15 cellular contexts compared by ENCODE assay signal in the genomic region with DNA sequence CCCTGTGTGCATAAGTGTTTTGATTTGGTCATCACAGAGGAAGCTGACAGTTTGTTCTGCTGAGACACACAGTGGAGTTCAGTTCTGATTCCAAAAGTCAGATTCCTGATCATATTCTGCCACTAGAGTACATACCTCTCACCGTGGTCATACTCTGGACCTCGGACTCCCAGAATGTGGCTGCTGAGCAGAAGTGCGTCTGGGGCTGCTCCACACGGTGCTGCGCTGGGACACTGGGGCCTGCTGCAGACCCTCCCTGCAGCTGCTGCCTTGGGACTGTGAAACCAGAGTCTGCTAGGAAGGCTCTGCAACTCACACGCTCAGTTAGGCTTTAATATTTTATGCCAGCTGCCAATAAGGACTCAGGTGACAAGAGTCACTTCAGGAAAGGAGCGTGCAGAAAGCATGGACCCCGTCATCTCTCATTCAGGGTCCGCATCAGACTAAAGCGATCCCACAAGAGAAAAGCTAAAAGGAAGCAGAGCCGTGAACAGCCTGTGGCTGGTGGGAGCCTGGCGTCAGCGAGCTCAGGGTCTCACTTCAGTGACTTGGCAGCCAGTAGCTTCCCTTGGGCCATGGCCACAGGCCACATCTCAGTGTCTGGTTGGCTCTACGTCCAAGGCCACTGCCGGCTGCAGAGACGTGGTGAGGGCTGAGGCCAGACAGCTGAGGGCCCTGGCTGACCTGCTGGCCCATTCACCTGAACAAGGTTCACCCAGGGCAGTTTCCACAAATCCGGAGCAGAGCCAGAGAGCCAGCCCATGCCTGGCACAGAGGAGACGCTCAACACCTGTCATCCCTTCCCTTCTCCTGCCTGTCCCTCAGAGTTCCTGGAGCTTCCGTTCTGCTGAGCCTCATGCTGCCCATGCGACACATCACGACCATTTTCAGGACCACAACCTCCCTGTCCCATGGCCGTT. TPM values are rescaled to one million over a fixed set of nuclear protein-coding genes. Genes with fewer than 3 reads are reported as not detected.
DNase-seq lines count a peak whose midpoint lies in the region; ATAC-seq lines count a peak whose summit lies in the region.
"Had no signal": no experiment of that assay in that cellular context is flagged by ENCODE, and none has a peak within 500 bp of the region (broad histone marks: within the 10 kb centered on the region; RNA-seq: fewer than 3 reads in every experiment).

No MANE protein-coding gene starts in this region.

- H3K9ac ChIP-seq in Karpas-422 (ENCODE audit: low read length) = no peak overlapping the region
- H3K9ac ChIP-seq in skeletal muscle tissue (ENCODE audit: low read depth in 1 of 3, low read length in 3 of 3) = peak overlapping the region in 1 of 3 donors; percentile 9
- no peak overlapping the region for H3K9ac ChIP-seq in mesendoderm (ENCODE audit: low read length)

- H3K4me3 ChIP-seq in Karpas-422 (ENCODE audit: low read length) = no peak overlapping the region
- H3K4me3 ChIP-seq in skeletal muscle tissue (ENCODE audit: low read length in 3 of 3) = peak overlapping the region in 2 of 3 donors; percentile 29 to 41
- no peak overlapping the region for H3K4me3 ChIP-seq in mesendoderm (ENCODE audit: low read length)
- H3K4me3 ChIP-seq: MG63, tibial nerve had no signal

- H3K23ac ChIP-seq in mesendoderm (ENCODE audit: low read length) = no peak overlapping the region

- H3K79me1 ChIP-seq in mesendoderm (ENCODE audit: low read length) = no peaks in the 10 kb centered on the region

- no peak overlapping the region for H3K18ac ChIP-seq in mesendoderm (ENCODE audit: low read length)

- H3K79me2 ChIP-seq in Karpas-422 (ENCODE audit: low read length) (no peaks in the 10 kb centered on the region), mesendoderm (ENCODE audit: control insufficient read depth, insufficient read depth, low read length) (no peaks in the 10 kb centered on the region)

- H2BK120ac ChIP-seq in mesendoderm (ENCODE audit: low read depth, low read length) = no peak overlapping the region

- H3K36me3 ChIP-seq in Karpas-422 (ENCODE audit: insufficient read depth, low read length) = no peaks in the 10 kb centered on the region
- no peaks in the 10 kb centered on the region for H3K36me3 ChIP-seq in skeletal muscle tissue (ENCODE audit: control insufficient read depth in 3 of 3, insufficient read depth in 3 of 3, low read length in 3 of 3)
- H3K36me3 ChIP-seq in mesendoderm (ENCODE audit: control insufficient read depth, insufficient read depth, low read length) = no peaks in the 10 kb centered on the region
- H3K36me3 ChIP-seq: MG63, tibial nerve had no signal

- H3K9me2 ChIP-seq in Karpas-422 (replicated peaks; ENCODE audit: insufficient read depth, low read length) = no peaks in the 10 kb centered on the region

- no peak overlapping the region for H4K5ac ChIP-seq in mesendoderm (ENCODE audit: low read length)

- H4K8ac ChIP-seq in mesendoderm (ENCODE audit: low read depth, low read length) = no peak overlapping the region

- H3K27ac ChIP-seq in Karpas-422 (ENCODE audit: low read length) = no peak overlapping the region
- H3K27ac ChIP-seq in skeletal muscle tissue (ENCODE audit: low read depth, low read length) = peak overlapping the region; percentile 15
- H3K27ac ChIP-seq in mesendoderm (ENCODE audit: low read depth, low read length) = no peak overlapping the region
- H3K27ac ChIP-seq: tibial nerve had no signal

- H2AFZ ChIP-seq in Karpas-422 (ENCODE audit: low read length) = no peak overlapping the region

- H3K27me3 ChIP-seq in Karpas-422 (ENCODE audit: low read length) (no peaks in the 10 kb centered on the region), skeletal muscle tissue (ENCODE audit: control insufficient read depth in 3 of 3, insufficient read depth in 3 of 3, low read length in 3 of 3) (no peaks in the 10 kb centered on the region), mesendoderm (ENCODE audit: insufficient read depth, low read length, poor library complexity) (no peaks in the 10 kb centered on the region)
- H3K27me3 ChIP-seq: MG63, tibial nerve had no signal

- H3K56ac ChIP-seq in mesendoderm (ENCODE audit: low read length) = no peak overlapping the region

- ATAC-seq in HG03354 (IDR thresholded peaks at IDR 0.05; ENCODE audit: poor library complexity, severe bottlenecking, unreplicated experiment) = no peak
- ATAC-seq: activated T-helper 17 cell treated with anti-CD3 and anti-CD28 coated beads, Interleukin-2, amount 50 U/mL, for 72 hours had no signal

- H2AK5ac ChIP-seq in mesendoderm (ENCODE audit: low read length) = no peak overlapping the region

- H3K9me3 ChIP-seq in Karpas-422 (ENCODE audit: low read length) (no peaks in the 10 kb centered on the region), skeletal muscle tissue (ENCODE audit: control insufficient read depth in 3 of 3, low read length in 3 of 3) (no peaks in the 10 kb centered on the region)
- H3K9me3 ChIP-seq: MG63, tibial nerve had no signal

- H2BK5ac ChIP-seq in mesendoderm (ENCODE audit: low read length) = no peak overlapping the region

- H2BK15ac ChIP-seq in mesendoderm (replicated peaks; ENCODE audit: low read depth) = no peak overlapping the region

- DNase-seq in Karpas-422 = peak; percentile 36
- peak; percentile 66 for DNase-seq in astrocyte of the hippocampus (ENCODE audit: low read depth, low spot score)
- DNase-seq in kidney glomerular epithelial cell (lab: John Stamatoyannopoulos, UW) = peak; percentile 15
- DNase-seq in mesendoderm = no peak
- DNase-seq in activated naive CD4-positive, alpha-beta T cell (lab: John Stamatoyannopoulos, UW) = no peak
- DNase-seq in NCI-H345 treated with DMSO at 0.1 percent for 48 hours (lab: John Stamatoyannopoulos, UW; ENCODE audit: unreplicated experiment) = no peak
- DNase-seq: activated CD4-positive, alpha-beta memory T cell treated with anti-CD3 and anti-CD28 coated beads for 36 hours; anterior cingulate cortex; CD4-positive, CD25-positive, alpha-beta regulatory T cell; MG63; stimulated activated CD4-positive, alpha-beta T cell treated with anti-CD3 and anti-CD28 coated beads, Interleukin-1b, Interleukin-23, amount 100 ng/mL, for 48 hours had no signal

- WGBS in mesendoderm (ENCODE audit: extremely low coverage, insufficient coverage, low lambda C conversion rate) = no CpG with 5 or more reads among the region's 22 CpGs

- H4K20me1 ChIP-seq in Karpas-422 (ENCODE audit: insufficient read depth, low read depth, low read length) = no peaks in the 10 kb centered on the region

- no peak overlapping the region for H3K4ac ChIP-seq in mesendoderm (ENCODE audit: low read depth, low read length)

- H3K4me2 ChIP-seq in Karpas-422 (ENCODE audit: low read depth, low read length, poor library complexity, severe bottlenecking) = no peak overlapping the region
- no peak overlapping the region for H3K4me2 ChIP-seq in mesendoderm (ENCODE audit: low read length)

- H3K4me1 ChIP-seq in Karpas-422 (ENCODE audit: low read length) (no peaks in the 10 kb centered on the region), skeletal muscle tissue (ENCODE audit: control insufficient read depth in 3 of 3, insufficient read depth in 3 of 3, low read length in 3 of 3) (peaks cover 24 to 31% (median 29%) of the 10 kb centered on the region in 3 donors), mesendoderm (ENCODE audit: control insufficient read depth, low read depth, low read length) (peaks cover 4% of the 10 kb centered on the region)

RNA-seq across cellular contexts. Expression of gene KIFC3, which starts 24.7 kb away (rescaled TPM):
- not detected in 2 replicates for total RNA-seq in Karpas-422 (2014; rRNA removed; shearing (Covaris generic); ENCODE audit: low replicate concordance)
- 9.9 TPM for total RNA-seq in skeletal muscle tissue
- polyA plus RNA-seq in mesendoderm (2013, experiment 1 of 2) = 13.8 TPM
- polyA plus RNA-seq in mesendoderm (2013, experiment 2 of 2) = 14.1 TPM
- polyA plus RNA-seq: CD4-positive, CD25-positive, alpha-beta regulatory T cell had no signal

Comparison
In these comparisons a context has a peak if more than half of its experiments do, and no peak if none do; other contexts are left out.
1. DNase-seq: peak in Karpas-422 (single experiment), astrocyte of the hippocampus (single experiment) and kidney glomerular epithelial cell (single experiment); none in mesendoderm (single experiment), activated naive CD4-positive, alpha-beta T cell (0 of 4) and NCI-H345 treated with DMSO at 0.1 percent for 48 hours (single experiment).
2. H3K4me3 ChIP-seq: peak in skeletal muscle tissue (2 of 3); none in Karpas-422 (single experiment) and mesendoderm (single experiment).
3. RNA of gene KIFC3, which starts 24.7 kb away (total RNA-seq): 9.9 TPM in skeletal muscle tissue (single experiment); not detected in Karpas-422; every median in the first group is over 10 times any median in the second.